Comparison of ENCODE assay signal across 8 cellular contexts in the genomic region with DNA sequence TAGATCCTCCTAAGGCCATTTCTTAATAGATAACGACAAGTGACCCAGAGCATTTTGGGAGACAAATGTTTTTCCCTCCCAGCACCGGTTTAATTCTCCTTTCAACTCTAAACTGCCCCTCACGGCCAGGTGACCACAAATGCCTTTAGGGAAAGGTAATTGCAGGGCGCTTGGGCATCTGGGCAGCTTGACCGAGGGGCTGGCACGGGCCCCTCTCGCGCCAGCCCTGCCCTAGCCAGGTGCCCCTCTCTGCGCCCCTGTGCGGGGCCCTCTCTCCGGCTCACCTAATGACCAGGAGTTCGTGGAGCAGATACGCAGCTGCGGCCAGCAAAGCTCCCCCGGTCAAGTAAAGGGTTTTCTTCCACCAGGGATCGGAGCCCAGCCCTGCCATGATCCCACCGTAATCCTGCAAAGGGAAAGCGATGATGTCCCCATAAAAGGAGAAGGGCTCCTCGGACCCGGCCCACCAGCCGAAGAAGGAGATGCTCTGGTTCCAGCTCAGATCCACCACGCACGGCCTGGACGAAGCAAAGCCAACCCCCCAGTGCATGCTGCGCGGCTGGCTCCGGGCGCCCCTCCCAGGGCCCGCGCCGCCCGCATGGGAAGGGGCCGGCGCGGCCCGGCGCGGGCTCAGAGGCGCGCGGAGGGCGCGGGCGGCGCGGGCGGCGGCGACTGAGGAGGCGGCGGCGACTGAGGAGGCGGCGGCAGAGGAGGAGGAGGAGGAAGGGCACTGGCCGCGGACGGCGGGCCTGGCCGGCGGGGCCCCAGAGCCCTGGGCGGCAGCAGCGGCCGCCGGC. TPM values are rescaled to one million over a fixed set of nuclear protein-coding genes. Genes with fewer than 3 reads are reported as not detected.
DNase-seq lines count a peak whose midpoint lies in the region; ATAC-seq and TF ChIP-seq lines count a peak whose summit lies in the region.

No MANE protein-coding gene starts in this region.

- no peak for DNase-seq in activated CD4-positive, alpha-beta T cell treated with anti-CD3 and anti-CD28 coated beads for 36 hours
- DNase-seq in activated CD4-positive, alpha-beta T cell treated with anti-CD3 and anti-CD28 coated beads, Interleukin-2, amount 50 U/mL, for 1 hour, result no peak
- DNase-seq in ascending aorta (ENCODE audit: low spot score in 2 of 2) (no peak), islet precursor cell (peak; percentile 68), suprapubic skin (ENCODE audit: low spot score in 2 of 2) (peak in 1 of 2 donors; percentile 59)
- no peak for DNase-seq in stimulated activated naive CD4-positive, alpha-beta T cell treated with Interleukin-2 at 50 U/mL for 16 hours (lab: John Stamatoyannopoulos, UW)

- no peak for TF ChIP-seq EP300 in suprapubic skin (IDR thresholded peaks at IDR 0.05)

- H3K36me3 ChIP-seq in ascending aorta (no peaks in the 10 kb centered on the region), suprapubic skin (no peaks in the 10 kb centered on the region)

- peak; percentile 35 for ATAC-seq in activated CD4-positive, alpha-beta T cell treated with anti-CD3 and anti-CD28 coated beads for 36 hours
- ATAC-seq in HG03354 (IDR thresholded peaks at IDR 0.05; ENCODE audit: poor library complexity, severe bottlenecking, unreplicated experiment) (peak; percentile 45), HG03378 (IDR thresholded peaks at IDR 0.05; ENCODE audit: unreplicated experiment) (no peak)

- POLR2A ChIA-PET in activated CD4-positive, alpha-beta T cell treated with anti-CD3 and anti-CD28 coated beads for 36 hours (lab: Charles Lee), result no interaction called here

- H3K27ac ChIP-seq in ascending aorta, result peak overlapping the region; percentile 9 to 54
- H3K27ac ChIP-seq in suprapubic skin, result peak overlapping the region; percentile 41

- H3K4me1 Mint-ChIP-seq in activated CD4-positive, alpha-beta T cell treated with anti-CD3 and anti-CD28 coated beads for 36 hours, result peaks cover 5% of the 10 kb centered on the region

- H3K4me3 Mint-ChIP-seq in activated CD4-positive, alpha-beta T cell treated with anti-CD3 and anti-CD28 coated beads for 36 hours, result peak overlapping the region; percentile 26

- no peak for TF ChIP-seq POLR2A in suprapubic skin (IDR thresholded peaks at IDR 0.05)

- 8% methylated on average over 45 of the region's 64 CpGs for WGBS in suprapubic skin

- peak overlapping the region; percentile 75 to 77 for H3K4me3 ChIP-seq in ascending aorta
- H3K4me3 ChIP-seq in suprapubic skin, result peak overlapping the region; percentile 77

- H3K9me3 ChIP-seq in ascending aorta (no peaks in the 10 kb centered on the region), suprapubic skin (no peaks in the 10 kb centered on the region)

- no peak overlapping the region for H3K27ac Mint-ChIP-seq in activated CD4-positive, alpha-beta T cell treated with anti-CD3 and anti-CD28 coated beads for 36 hours

- H3K36me3 Mint-ChIP-seq in activated CD4-positive, alpha-beta T cell treated with anti-CD3 and anti-CD28 coated beads for 36 hours (ENCODE audit: low read depth), result no peaks in the 10 kb centered on the region

- H3K9me3 Mint-ChIP-seq in activated CD4-positive, alpha-beta T cell treated with anti-CD3 and anti-CD28 coated beads for 36 hours (ENCODE audit: low read depth), result no peaks in the 10 kb centered on the region

- H3K27me3 ChIP-seq in ascending aorta (no peaks in the 10 kb centered on the region), suprapubic skin (peaks cover 27% of the 10 kb centered on the region)

- intact Hi-C loops in activated CD4-positive, alpha-beta T cell treated with anti-CD3 and anti-CD28 coated beads for 36 hours (cut with DNase I, micrococcal nuclease), result no loop called here
- intact Hi-C loops in ascending aorta (cut with DNase I), result no loop called here

- CTCF ChIA-PET in activated CD4-positive, alpha-beta T cell treated with anti-CD3 and anti-CD28 coated beads for 36 hours (lab: Charles Lee), result interaction anchor here (1.8 kb wide), 1 partner anchor 19 kb away, joined by 10 read pairs; no protein-coding TSS in a partner anchor

- no peak for TF ChIP-seq CTCF in ascending aorta (IDR thresholded peaks at IDR 0.05)
- TF ChIP-seq CTCF in suprapubic skin (IDR thresholded peaks at IDR 0.05), result no peak

- peaks cover 56% of the 10 kb centered on the region for H3K27me3 Mint-ChIP-seq in activated CD4-positive, alpha-beta T cell treated with anti-CD3 and anti-CD28 coated beads for 36 hours

- peaks cover 0 to 4% of the 10 kb centered on the region in 2 donors for H3K4me1 ChIP-seq in ascending aorta
- peaks cover 13% of the 10 kb centered on the region for H3K4me1 ChIP-seq in suprapubic skin

RNA-seq across cellular contexts. Expression of a gene that starts 0.5 kb away (rescaled TPM):
- total RNA-seq in activated CD4-positive, alpha-beta T cell treated with anti-CD3 and anti-CD28 coated beads for 36 hours, result under 1 TPM in 1 of 2 experiments, not detected in 1; 0.16 TPM
- total RNA-seq in ascending aorta (not detected), suprapubic skin (1 to 10 TPM; 1.6 to 6.8 (median 4.9) TPM)

RNA-seq across cellular contexts. Expression of a gene that starts 45.0 kb away (rescaled TPM):
- total RNA-seq in activated CD4-positive, alpha-beta T cell treated with anti-CD3 and anti-CD28 coated beads for 36 hours, result 10 to 100 TPM; 13.5 to 23.4 TPM
- total RNA-seq in ascending aorta, result 1.7 TPM
- 1 to 10 TPM; 1.4 to 4.7 (median 3.5) TPM for total RNA-seq in suprapubic skin
